28 cellular contexts compared by ENCODE assay signal in genomic region chr9:18531127-18531526, GRCh38. TPM values are rescaled to one million over a fixed set of nuclear protein-coding genes. Genes with fewer than 3 reads are reported as not detected.
"Had no signal": no experiment of that assay in that cellular context is flagged by ENCODE, and none has a peak within 500 bp of the region (broad histone marks: within the 10 kb centered on the region; RNA-seq: fewer than 3 reads in every experiment).

No MANE protein-coding gene starts in this region.

- ATAC-seq: activated CD4-positive, alpha-beta T cell treated with anti-CD3 and anti-CD28 coated beads for 36 hours; activated T-cell treated with anti-CD3 and anti-CD28 coated beads, Interleukin-2, amount 50 U/mL, for 4 hours; gastrocnemius medialis; natural killer cell treated with Interleukin-12 subunit alpha and Interleukin-12 subunit beta and Interleukin-15 and Interleukin-18, amount 100 ng/mL, for 72 hours; stimulated activated naive B cell treated with anti-CD40 and anti-IgM and Interleukin-4, amounts not matched to agents 10 μg/mL and 1 μg/mL and 100 μg/mL, for 72 hours had no signal

- FAIRE-seq: endometrium had no signal

- H3K4me3 ChIP-seq: cardiac muscle cell, gastrocnemius medialis, left ventricle myocardium inferior, sigmoid colon, testis, vagina had no signal

- H3K4me1 ChIP-seq: gastrocnemius medialis, left ventricle myocardium inferior, sigmoid colon, testis, vagina had no signal

- H3K36me3 ChIP-seq: cardiac muscle cell, gastrocnemius medialis, left ventricle myocardium inferior, sigmoid colon, vagina had no signal

- H3K9me3 ChIP-seq: gastrocnemius medialis, testis, vagina had no signal

- DNase-seq: activated B cell treated with CpG ODN at 0.5 μM for 24 hours; activated CD4-positive, alpha-beta T cell treated with anti-CD3 and anti-CD28 coated beads for 36 hours; activated CD4-positive, alpha-beta T cell treated with anti-CD3 and anti-CD28 coated beads, Interleukin-2, amount 50 U/mL, for 48 hours; activated CD8-positive, alpha-beta memory T cell treated with anti-CD3 and anti-CD28 coated beads, Interleukin-2, amount 50 U/mL, for 48 hours; activated naive CD4-positive, alpha-beta T cell treated with Interleukin-2 at 50 U/mL for 16 hours; activated naive CD8-positive, alpha-beta T cell treated with anti-CD3 and anti-CD28 coated beads, Interleukin-2, amount 10 ng/mL, durations not matched to agents 7 days and 5 days; activated T-cell treated with anti-CD3 and anti-CD28 coated beads, Interleukin-2, amount 50 U/mL, for 4 hours; amygdala; effector CD4-positive, alpha-beta T cell; erythroblast; gastrocnemius medialis; hippocampal formation; left ventricle myocardium inferior; midbrain; retina; sigmoid colon; stimulated activated CD4-positive, alpha-beta T cell treated with anti-CD3 and anti-CD28 coated beads, Interleukin-2, amount 100 ng/mL, for 48 hours; stimulated activated CD8-positive, alpha-beta memory T cell treated with anti-CD3 and anti-CD28 coated beads, Interleukin-4, amount 100 ng/mL, for 48 hours; stimulated activated naive B cell treated with anti-CD40 and anti-IgM and Interleukin-4, amounts not matched to agents 10 μg/mL and 1 μg/mL and 100 μg/mL, for 72 hours; T1000; testis; trophoblast cell had no signal

- H3K27me3 ChIP-seq: cardiac muscle cell, gastrocnemius medialis, sigmoid colon, testis, vagina had no signal

- H3K27ac ChIP-seq: cardiac muscle cell, gastrocnemius medialis, left ventricle myocardium inferior, sigmoid colon, testis, vagina had no signal

RNA-seq across cellular contexts. Expression of gene ADAMTSL1, which starts 57.2 kb away (rescaled TPM):
- total RNA-seq: activated B cell treated with CpG ODN at 0.5 μM for 24 hours; activated CD4-positive, alpha-beta T cell treated with anti-CD3 and anti-CD28 coated beads for 36 hours; activated CD8-positive, alpha-beta memory T cell treated with anti-CD3 and anti-CD28 coated beads for 36 hours; activated naive CD8-positive, alpha-beta T cell treated with anti-CD3 and anti-CD28 coated beads, Interleukin-2, amount 10 ng/mL, durations not matched to agents 7 days and 5 days; activated T-cell treated with anti-CD3 and anti-CD28 coated beads, Interleukin-2, amount 50 U/mL, for 4 hours; activated T-helper 2 cell treated with anti-CD3 and anti-CD28 coated beads, Interferon-gamma antibody, Interleukin-2, Interleukin-4, amounts not matched to agents 10 μg/mL and 5 μg/mL and 100 μg/mL, durations not matched to agents 14 hours and 24 hours and 36 hours; natural killer cell treated with Interleukin-12 subunit alpha and Interleukin-12 subunit beta and Interleukin-15 and Interleukin-18, amount 100 ng/mL, for 72 hours had no signal
